17 cellular contexts compared by ENCODE assay signal in the genomic region with DNA sequence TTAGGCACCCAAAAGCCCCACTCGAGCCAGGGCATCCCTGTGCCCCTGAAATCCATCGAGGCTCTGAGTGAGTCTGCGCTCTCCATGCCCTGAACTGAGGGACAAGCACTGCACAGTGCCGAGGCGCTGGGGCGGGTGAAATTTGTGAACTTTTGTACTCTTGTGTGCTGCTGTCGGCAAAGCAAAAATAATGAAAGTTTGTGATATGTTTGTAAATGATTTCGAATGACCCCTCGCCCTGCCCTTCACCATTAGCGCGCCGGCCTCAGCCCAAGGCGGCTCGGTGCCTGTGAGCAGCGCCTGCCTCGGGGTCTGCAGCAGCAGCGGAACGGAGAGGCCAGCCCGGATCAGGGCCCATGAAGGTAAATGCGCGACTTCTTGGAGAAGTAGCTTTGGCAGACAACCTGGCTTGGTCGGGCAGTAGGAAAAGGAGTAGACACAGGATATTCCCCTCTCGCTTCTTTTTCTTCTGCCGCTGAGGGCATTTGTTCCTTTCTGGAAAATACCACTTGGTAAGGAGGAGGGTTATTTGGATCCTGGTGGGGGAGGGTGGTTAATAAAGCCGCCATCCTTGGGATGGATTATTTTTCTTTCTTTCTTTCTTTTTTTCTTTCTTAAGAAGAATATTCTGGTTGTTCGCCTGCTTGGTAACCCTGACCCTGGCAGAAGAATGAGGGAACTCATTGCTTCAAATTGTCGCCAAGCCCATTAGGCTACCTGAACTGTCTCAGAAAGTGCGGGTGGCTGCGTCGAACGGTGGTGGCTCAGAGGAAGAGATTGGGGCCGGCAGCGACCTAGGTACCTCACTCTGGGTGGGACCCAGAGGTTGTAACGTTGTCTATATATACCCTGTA. TPM values are rescaled to one million over a fixed set of nuclear protein-coding genes. Genes with fewer than 3 reads are reported as not detected.
"Had no signal": no experiment of that assay in that cellular context is flagged by ENCODE, and none has a peak within 500 bp of the region (broad histone marks: within the 10 kb centered on the region; RNA-seq: fewer than 3 reads in every experiment).

No MANE protein-coding gene starts in this region.

- H3K9me3 ChIP-seq: colonic mucosa, left lung, psoas muscle, thoracic aorta had no signal

- H3K36me3 ChIP-seq: colonic mucosa, left lung had no signal

- H3K27ac Mint-ChIP-seq: activated CD4-positive, alpha-beta memory T cell treated with anti-CD3 and anti-CD28 coated beads for 36 hours; activated CD4-positive, alpha-beta T cell treated with anti-CD3 and anti-CD28 coated beads for 36 hours; activated naive CD8-positive, alpha-beta T cell; natural killer cell; stimulated activated naive CD8-positive, alpha-beta T cell treated with anti-CD3 and anti-CD28 coated beads, Interleukin-15, amount 100 ng/mL, for 72 hours; T-helper 17 cell had no signal

- H3K4me3 Mint-ChIP-seq: activated CD4-positive, alpha-beta memory T cell treated with anti-CD3 and anti-CD28 coated beads for 36 hours; activated CD4-positive, alpha-beta T cell treated with anti-CD3 and anti-CD28 coated beads for 36 hours; natural killer cell; stimulated activated naive CD8-positive, alpha-beta T cell treated with anti-CD3 and anti-CD28 coated beads, Interleukin-15, amount 100 ng/mL, for 72 hours; T-helper 17 cell had no signal

- DNase-seq: activated CD4-positive, alpha-beta memory T cell treated with anti-CD3 and anti-CD28 coated beads for 36 hours; activated CD4-positive, alpha-beta T cell treated with anti-CD3 and anti-CD28 coated beads for 36 hours; activated gamma-delta T cell treated with Interleukin-2 at 50 U/mL for 16 hours; activated T-cell treated with anti-CD3 and anti-CD28 coated beads, Interleukin-2, amount 50 U/mL, for 48 hours; central memory CD4-positive, alpha-beta T cell; colonic mucosa; foreskin keratinocyte; left lung; natural killer cell; psoas muscle; stimulated activated CD4-positive, alpha-beta T cell treated with anti-CD3 and anti-CD28 coated beads, Interleukin-1b, Interleukin-23, amount 100 ng/mL, for 48 hours; stimulated activated naive CD8-positive, alpha-beta T cell treated with anti-CD3 and anti-CD28 coated beads, Interleukin-15, amount 100 ng/mL, for 72 hours; T-helper 17 cell had no signal

- FAIRE-seq: endothelial cell of umbilical vein had no signal

- ATAC-seq: activated CD4-positive, alpha-beta T cell treated with anti-CD3 and anti-CD28 coated beads for 36 hours; foreskin keratinocyte; left lung; natural killer cell; psoas muscle; stimulated activated naive CD8-positive, alpha-beta T cell treated with anti-CD3 and anti-CD28 coated beads, Interleukin-15, amount 100 ng/mL, for 72 hours; T-helper 17 cell had no signal

- H3K27me3 ChIP-seq: colonic mucosa had no signal

- H3K27ac ChIP-seq: colonic mucosa, foreskin keratinocyte, left lung, psoas muscle, thoracic aorta had no signal

- H3K4me1 ChIP-seq: colonic mucosa, foreskin keratinocyte, left lung had no signal

- H3K4me3 ChIP-seq: colonic mucosa, left lung, psoas muscle, thoracic aorta had no signal

- H3K9me3 Mint-ChIP-seq: activated CD4-positive, alpha-beta memory T cell treated with anti-CD3 and anti-CD28 coated beads for 36 hours; natural killer cell; stimulated activated naive CD8-positive, alpha-beta T cell treated with anti-CD3 and anti-CD28 coated beads, Interleukin-15, amount 100 ng/mL, for 72 hours had no signal

- H3K36me3 Mint-ChIP-seq: activated CD4-positive, alpha-beta memory T cell treated with anti-CD3 and anti-CD28 coated beads for 36 hours; activated naive CD8-positive, alpha-beta T cell; natural killer cell had no signal

RNA-seq across cellular contexts. Expression of gene HOXD4, which starts 1.6 kb away (rescaled TPM):
- total RNA-seq: activated CD4-positive, alpha-beta memory T cell treated with anti-CD3 and anti-CD28 coated beads for 36 hours; activated CD4-positive, alpha-beta T cell treated with anti-CD3 and anti-CD28 coated beads for 36 hours; natural killer cell; osteocyte; T-helper 17 cell had no signal

RNA-seq across cellular contexts. Expression of gene HOXD3, which starts 7.4 kb away (rescaled TPM):
- total RNA-seq: activated CD4-positive, alpha-beta memory T cell treated with anti-CD3 and anti-CD28 coated beads for 36 hours; activated CD4-positive, alpha-beta T cell treated with anti-CD3 and anti-CD28 coated beads for 36 hours; natural killer cell; osteocyte; T-helper 17 cell had no signal

RNA-seq across cellular contexts. Expression of gene HOXD8, which starts 20.2 kb away (rescaled TPM):
- total RNA-seq: activated CD4-positive, alpha-beta memory T cell treated with anti-CD3 and anti-CD28 coated beads for 36 hours; activated CD4-positive, alpha-beta T cell treated with anti-CD3 and anti-CD28 coated beads for 36 hours; natural killer cell; osteocyte; T-helper 17 cell had no signal

RNA-seq across cellular contexts. Expression of gene HOXD9, which starts 27.2 kb away (rescaled TPM):
- total RNA-seq: activated CD4-positive, alpha-beta memory T cell treated with anti-CD3 and anti-CD28 coated beads for 36 hours; activated CD4-positive, alpha-beta T cell treated with anti-CD3 and anti-CD28 coated beads for 36 hours; natural killer cell; osteocyte; T-helper 17 cell had no signal

RNA-seq across cellular contexts. Expression of gene HOXD10, which starts 33.1 kb away (rescaled TPM):
- total RNA-seq: activated CD4-positive, alpha-beta memory T cell treated with anti-CD3 and anti-CD28 coated beads for 36 hours; activated CD4-positive, alpha-beta T cell treated with anti-CD3 and anti-CD28 coated beads for 36 hours; endothelial cell of umbilical vein; foreskin keratinocyte; natural killer cell; osteocyte; psoas muscle; T-helper 17 cell; thoracic aorta had no signal
- polyA plus RNA-seq: endothelial cell of umbilical vein, foreskin keratinocyte had no signal
